3 cellular contexts compared by ENCODE assay signal in the genomic region with DNA sequence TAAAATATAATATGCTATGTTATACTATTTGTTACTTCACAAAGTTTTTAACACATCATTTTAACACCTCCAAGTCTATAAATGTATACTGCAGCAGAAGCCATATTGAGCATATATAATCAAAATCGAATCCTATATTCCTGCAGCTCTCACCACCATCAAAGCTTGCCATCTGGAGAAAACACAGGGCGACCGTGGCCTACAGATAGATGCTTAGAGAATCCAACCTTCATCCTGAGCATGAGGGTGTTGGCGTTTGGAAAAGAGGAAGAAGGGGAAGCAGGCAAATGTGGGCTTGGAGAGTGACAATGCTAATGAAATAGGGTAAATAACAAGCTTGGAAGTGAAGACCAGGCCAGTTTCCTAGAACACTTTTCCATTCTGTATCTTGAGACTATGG.
"Had no signal": no experiment of that assay in that cellular context is flagged by ENCODE, and none has a peak within 500 bp of the region (broad histone marks: within the 10 kb centered on the region; RNA-seq: fewer than 3 reads in every experiment).

No MANE protein-coding gene starts in this region.

- ATAC-seq: GM12878 had no signal

- DNase-seq: GDM1, GF-D8 had no signal

- H3K4me3 ChIP-seq: GM12878 had no signal
